ENCODE assay signal across 13 cellular contexts in genomic region chr3:67389176-67389575, GRCh38.
DNase-seq lines count a peak whose midpoint lies in the region; ATAC-seq lines count a peak whose summit lies in the region.
"Had no signal": no experiment of that assay in that cellular context is flagged by ENCODE, and none has a peak within 500 bp of the region (broad histone marks: within the 10 kb centered on the region; RNA-seq: fewer than 3 reads in every experiment).

No MANE protein-coding gene starts in this region.

- H3K9me3 Mint-ChIP-seq in immature natural killer cell = no peaks in the 10 kb centered on the region
- H3K9me3 Mint-ChIP-seq: central memory CD8-positive, alpha-beta T cell had no signal

- peak overlapping the region in 1 of 5 donors; percentile 43 for H3K4me3 Mint-ChIP-seq in immature natural killer cell
- H3K4me3 Mint-ChIP-seq: central memory CD8-positive, alpha-beta T cell had no signal

- peak; percentile 54 for DNase-seq in amniotic epithelial cell (ENCODE audit: low read depth)
- no peak for DNase-seq in anterior cingulate cortex (lab: John Stamatoyannopoulos, UW)
- no peak for DNase-seq in NCI-H187 (lab: John Stamatoyannopoulos, UW)
- DNase-seq in immature natural killer cell = no peak
- no peak for DNase-seq in medulla oblongata (ENCODE audit: extremely low spot score)
- DNase-seq: activated CD4-positive, alpha-beta T cell treated with anti-CD3 and anti-CD28 coated beads for 48 hours; glutamatergic neuron; IMR-90; stimulated activated CD4-positive, alpha-beta T cell treated with anti-CD3 and anti-CD28 coated beads, Interleukin-1b, Interleukin-23, amount 100 ng/mL, for 48 hours had no signal

- H3K36me3 Mint-ChIP-seq in immature natural killer cell = peaks cover 21 to 35% (median 35%) of the 10 kb centered on the region in 3 donors

- ATAC-seq in GM18868 (IDR thresholded peaks at IDR 0.05; ENCODE audit: unreplicated experiment) (peak; percentile 85), GM21619 (IDR thresholded peaks at IDR 0.05; ENCODE audit: unreplicated experiment) (peak; percentile 92), HG03378 (IDR thresholded peaks at IDR 0.05; ENCODE audit: unreplicated experiment) (peak; percentile 94)

- peaks cover 1 to 2% (median 2%) of the 10 kb centered on the region in 3 donors for H3K27me3 Mint-ChIP-seq in immature natural killer cell (ENCODE audit: low read depth in 3 of 3)
- H3K27me3 Mint-ChIP-seq: central memory CD8-positive, alpha-beta T cell had no signal

- H3K4me1 Mint-ChIP-seq in immature natural killer cell = peaks cover 24 to 40% of the 10 kb centered on the region in 2 donors

- H3K27ac Mint-ChIP-seq in immature natural killer cell = peak overlapping the region in 1 of 6 donors; percentile 12
